ENCODE assay signal across 1 cellular context in genomic region chr12:2360630-2361170, GRCh38.
TF ChIP-seq lines count a peak whose summit lies in the region.

No MANE protein-coding gene starts in this region.

TF ChIP-seq in GM23338, 12 proteins besides CTCF, POLR2A, EP300 and RAD21 (continued from another document):
- TF ChIP-seq EZH2phosphoT487 (IDR thresholded peaks at IDR 0.05; ENCODE audit: unreplicated experiment) (no peak), ZNF462 (CRISPR knock-in tag; IDR thresholded peaks at IDR 0.05) (no peak), ZNF114 (CRISPR knock-in tag; IDR thresholded peaks at IDR 0.05) (no peak), ZNF331 (CRISPR knock-in tag; IDR thresholded peaks at IDR 0.05; ENCODE audit: low read depth) (no peak), CREB1 (CRISPR knock-in tag; IDR thresholded peaks at IDR 0.05; ENCODE audit: low read depth) (no peak), JUNB (IDR thresholded peaks at IDR 0.05; ENCODE audit: unreplicated experiment) (no peak)
